In the genomic region with DNA sequence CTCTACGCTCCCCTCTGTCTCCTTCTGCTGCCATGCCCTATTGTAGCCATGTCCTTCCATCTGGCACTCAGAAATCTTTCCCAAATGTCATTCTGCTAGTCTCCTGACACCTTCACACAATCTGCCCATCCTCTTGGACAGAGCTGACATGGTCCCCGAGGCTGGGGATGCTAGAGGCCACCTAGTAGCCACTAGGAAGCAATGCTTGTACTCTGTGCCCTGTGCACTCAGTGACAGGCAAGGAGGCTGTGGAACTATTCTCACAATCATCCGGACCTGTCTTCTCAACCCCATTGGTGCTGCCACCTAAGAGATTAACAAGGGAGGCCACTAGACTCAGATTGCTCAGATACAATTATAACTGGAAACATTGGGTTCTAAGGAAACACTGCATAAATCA, we compare ENCODE assay signal across 14 cellular contexts.
"Had no signal": no experiment of that assay in that cellular context is flagged by ENCODE, and none has a peak within 500 bp of the region (broad histone marks: within the 10 kb centered on the region; RNA-seq: fewer than 3 reads in every experiment).

No MANE protein-coding gene starts in this region.

- H3K4me1 ChIP-seq: gastrocnemius medialis, prostate gland, testis had no signal

- H3K36me3 Mint-ChIP-seq: activated naive CD8-positive, alpha-beta T cell; brain; mesothelial cell of epicardium; T-cell had no signal

- H3K9me3 ChIP-seq: gastrocnemius medialis, lower lobe of right lung, prostate gland, testis, upper lobe of right lung had no signal

- H3K4me3 ChIP-seq: gastrocnemius medialis, lower lobe of right lung, prostate gland, smooth muscle cell, testis, upper lobe of right lung had no signal

- H3K36me3 ChIP-seq: gastrocnemius medialis, lower lobe of right lung, prostate gland, upper lobe of right lung had no signal

- H3K27me3 Mint-ChIP-seq: activated naive CD8-positive, alpha-beta T cell; central memory CD8-positive, alpha-beta T cell had no signal

- H3K4me1 Mint-ChIP-seq: activated CD4-positive, alpha-beta memory T cell treated with anti-CD3 and anti-CD28 coated beads, Interleukin-2, amount 10 ng/mL, durations not matched to agents 7 days and 5 days; brain; central memory CD8-positive, alpha-beta T cell; mesothelial cell of epicardium; stimulated activated naive CD8-positive, alpha-beta T cell treated with anti-CD3 and anti-CD28 coated beads, Interleukin-15, amount 100 ng/mL, for 72 hours had no signal

- H3K27ac Mint-ChIP-seq: activated CD4-positive, alpha-beta memory T cell treated with anti-CD3 and anti-CD28 coated beads, Interleukin-2, amount 10 ng/mL, durations not matched to agents 7 days and 5 days; activated naive CD8-positive, alpha-beta T cell; brain; endodermal cell; mesothelial cell of epicardium; T-cell had no signal

- H3K4me3 Mint-ChIP-seq: activated CD4-positive, alpha-beta memory T cell treated with anti-CD3 and anti-CD28 coated beads, Interleukin-2, amount 10 ng/mL, durations not matched to agents 7 days and 5 days; activated naive CD8-positive, alpha-beta T cell; brain; central memory CD8-positive, alpha-beta T cell; endodermal cell; mesothelial cell of epicardium; stimulated activated naive CD8-positive, alpha-beta T cell treated with anti-CD3 and anti-CD28 coated beads, Interleukin-15, amount 100 ng/mL, for 72 hours; T-cell had no signal

- H3K27ac ChIP-seq: gastrocnemius medialis, lower lobe of right lung, prostate gland, testis, upper lobe of right lung had no signal

- ATAC-seq: gastrocnemius medialis had no signal

- H3K9me3 Mint-ChIP-seq: activated CD4-positive, alpha-beta memory T cell treated with anti-CD3 and anti-CD28 coated beads, Interleukin-2, amount 10 ng/mL, durations not matched to agents 7 days and 5 days; central memory CD8-positive, alpha-beta T cell; endodermal cell; mesothelial cell of epicardium; stimulated activated naive CD8-positive, alpha-beta T cell treated with anti-CD3 and anti-CD28 coated beads, Interleukin-15, amount 100 ng/mL, for 72 hours; T-cell had no signal

- H3K27me3 ChIP-seq: testis, upper lobe of right lung had no signal
